Comparison of ENCODE assay signal across 12 cellular contexts in genomic region chr5:1803192-1803591, GRCh38. TPM values are rescaled to one million over a fixed set of nuclear protein-coding genes. Genes with fewer than 3 reads are reported as not detected.
DNase-seq lines count a peak whose midpoint lies in the region; ATAC-seq and TF ChIP-seq lines count a peak whose summit lies in the region.
"Had no signal": no experiment of that assay in that cellular context is flagged by ENCODE, and none has a peak within 500 bp of the region (broad histone marks: within the 10 kb centered on the region; RNA-seq: fewer than 3 reads in every experiment).

No MANE protein-coding gene starts in this region.

- H2AFZ ChIP-seq in Loucy (ENCODE audit: low read length), result no peak overlapping the region

- DNase-seq in activated naive CD4-positive, alpha-beta T cell treated with anti-CD3 and anti-CD28 coated beads, Interleukin-2, amount 10 ng/mL, durations not matched to agents 7 days and 5 days, result no peak
- DNase-seq in activated naive CD4-positive, alpha-beta T cell treated with Interleukin-2 at 50 U/mL for 16 hours, result no peak
- no peak for DNase-seq in stimulated activated effector memory CD8-positive, alpha-beta T cell treated with anti-CD3 and anti-CD28 coated beads, Interleukin-12 subunit alpha, Interleukin-12 subunit beta, amount 100 ng/mL, for 72 hours (ENCODE audit: low spot score in 2 of 2)
- no peak for DNase-seq in left lobe of liver (ENCODE audit: low spot score)
- DNase-seq: activated effector memory CD4-positive, alpha-beta T cell treated with anti-CD3 and anti-CD28 coated beads, Interleukin-2, amount 50 U/mL, for 16 hours; NCI-H1092 treated with DMSO at 0.1 percent for 48 hours; stimulated activated naive CD8-positive, alpha-beta T cell treated with anti-CD3 and anti-CD28 coated beads, Interleukin-15, amount 100 ng/mL, for 72 hours had no signal

- no peaks in the 10 kb centered on the region for H3K27me3 Mint-ChIP-seq in activated naive CD4-positive, alpha-beta T cell treated with anti-CD3 and anti-CD28 coated beads, Interleukin-2, amount 10 ng/mL, durations not matched to agents 7 days and 5 days
- H3K27me3 Mint-ChIP-seq in brain, result peaks cover 7% of the 10 kb centered on the region
- H3K27me3 Mint-ChIP-seq: stimulated activated naive CD8-positive, alpha-beta T cell treated with anti-CD3 and anti-CD28 coated beads, Interleukin-15, amount 100 ng/mL, for 72 hours had no signal

- H3K79me2 ChIP-seq in Loucy (ENCODE audit: insufficient read depth, low read length), result peaks cover 93% of the 10 kb centered on the region

- H4K20me1 ChIP-seq in Loucy (ENCODE audit: insufficient read depth, low read length, poor library complexity, severe bottlenecking), result peaks cover 29% of the 10 kb centered on the region

- no peak for ATAC-seq in stimulated activated effector memory CD8-positive, alpha-beta T cell treated with anti-CD3 and anti-CD28 coated beads, Interleukin-12 subunit alpha, Interleukin-12 subunit beta, amount 100 ng/mL, for 72 hours
- no peak for ATAC-seq in left lobe of liver
- ATAC-seq in HG02870 (IDR thresholded peaks at IDR 0.05; ENCODE audit: unreplicated experiment), result no peak
- no peak for ATAC-seq in HG02884 (IDR thresholded peaks at IDR 0.05; ENCODE audit: unreplicated experiment)
- ATAC-seq: HCT116; stimulated activated naive CD8-positive, alpha-beta T cell treated with anti-CD3 and anti-CD28 coated beads, Interleukin-15, amount 100 ng/mL, for 72 hours had no signal

- H3K9ac ChIP-seq in Loucy (ENCODE audit: low read depth, low read length, poor library complexity, severe bottlenecking), result peak overlapping the region; percentile 23

- H3K36me3 Mint-ChIP-seq in activated naive CD4-positive, alpha-beta T cell treated with anti-CD3 and anti-CD28 coated beads, Interleukin-2, amount 10 ng/mL, durations not matched to agents 7 days and 5 days, result peaks cover 49% of the 10 kb centered on the region
- H3K36me3 Mint-ChIP-seq in brain, result peaks cover 68% of the 10 kb centered on the region
- peaks cover 94% of the 10 kb centered on the region for H3K36me3 Mint-ChIP-seq in stimulated activated effector memory CD8-positive, alpha-beta T cell treated with anti-CD3 and anti-CD28 coated beads, Interleukin-12 subunit alpha, Interleukin-12 subunit beta, amount 100 ng/mL, for 72 hours

- H3K27ac Mint-ChIP-seq in activated naive CD4-positive, alpha-beta T cell treated with anti-CD3 and anti-CD28 coated beads, Interleukin-2, amount 10 ng/mL, durations not matched to agents 7 days and 5 days, result no peak overlapping the region
- H3K27ac Mint-ChIP-seq in brain, result peak overlapping the region; percentile 2 to 68 (median 4)
- H3K27ac Mint-ChIP-seq in stimulated activated effector memory CD8-positive, alpha-beta T cell treated with anti-CD3 and anti-CD28 coated beads, Interleukin-12 subunit alpha, Interleukin-12 subunit beta, amount 100 ng/mL, for 72 hours, result peak overlapping the region; percentile 95

- CTCF ChIA-PET in activated naive CD4-positive, alpha-beta T cell treated with anti-CD3 and anti-CD28 coated beads, Interleukin-2, amount 10 ng/mL, durations not matched to agents 7 days and 5 days (lab: Charles Lee), result interaction anchor here (1.1 to 1.7 kb wide), 2 partner anchors 10 to 40 kb away, joined by 3 to 5 read pairs; no protein-coding TSS in a partner anchor

- no peaks in the 10 kb centered on the region for H3K27me3 ChIP-seq in Loucy (ENCODE audit: insufficient read depth, low read length, poor library complexity, severe bottlenecking)

- H3K4me2 ChIP-seq in Loucy (ENCODE audit: low read depth, low read length, poor library complexity, severe bottlenecking), result peak overlapping the region; percentile 89

- peaks cover 47% of the 10 kb centered on the region for H3K36me3 ChIP-seq in Loucy (ENCODE audit: insufficient read depth, low read length)

- no peaks in the 10 kb centered on the region for H3K9me3 ChIP-seq in Loucy (ENCODE audit: insufficient read depth, low read depth, low read length)

- H3F3A ChIP-seq in Loucy (ENCODE audit: low read depth), result no peaks in the 10 kb centered on the region

- no peaks in the 10 kb centered on the region for H3K9me3 Mint-ChIP-seq in activated naive CD4-positive, alpha-beta T cell treated with anti-CD3 and anti-CD28 coated beads, Interleukin-2, amount 10 ng/mL, durations not matched to agents 7 days and 5 days
- peaks cover 0 to 16% (median 10%) of the 10 kb centered on the region in 5 experiments for H3K9me3 Mint-ChIP-seq in brain
- no peaks in the 10 kb centered on the region for H3K9me3 Mint-ChIP-seq in stimulated activated effector memory CD8-positive, alpha-beta T cell treated with anti-CD3 and anti-CD28 coated beads, Interleukin-12 subunit alpha, Interleukin-12 subunit beta, amount 100 ng/mL, for 72 hours
- H3K9me3 Mint-ChIP-seq: stimulated activated naive CD8-positive, alpha-beta T cell treated with anti-CD3 and anti-CD28 coated beads, Interleukin-15, amount 100 ng/mL, for 72 hours had no signal

- H3K4me3 ChIP-seq in Loucy (ENCODE audit: low read length, poor library complexity, severe bottlenecking), result peak overlapping the region; percentile 80

- H3K9me2 ChIP-seq in Loucy (replicated peaks; ENCODE audit: low read depth, low read length), result no peaks in the 10 kb centered on the region

- H3K4me3 Mint-ChIP-seq in activated naive CD4-positive, alpha-beta T cell treated with anti-CD3 and anti-CD28 coated beads, Interleukin-2, amount 10 ng/mL, durations not matched to agents 7 days and 5 days, result peak overlapping the region; percentile 50
- H3K4me3 Mint-ChIP-seq in brain, result peak overlapping the region; percentile 94 to 99 (median 98)
- peak overlapping the region; percentile 94 for H3K4me3 Mint-ChIP-seq in stimulated activated effector memory CD8-positive, alpha-beta T cell treated with anti-CD3 and anti-CD28 coated beads, Interleukin-12 subunit alpha, Interleukin-12 subunit beta, amount 100 ng/mL, for 72 hours

- peaks cover 26% of the 10 kb centered on the region for H3K4me1 ChIP-seq in Loucy (ENCODE audit: insufficient read depth, low read length, poor library complexity, severe bottlenecking)

- H3K4me1 Mint-ChIP-seq in activated naive CD4-positive, alpha-beta T cell treated with anti-CD3 and anti-CD28 coated beads, Interleukin-2, amount 10 ng/mL, durations not matched to agents 7 days and 5 days, result peaks cover 39% of the 10 kb centered on the region
- H3K4me1 Mint-ChIP-seq in brain, result peaks cover 55% of the 10 kb centered on the region
- H3K4me1 Mint-ChIP-seq in stimulated activated effector memory CD8-positive, alpha-beta T cell treated with anti-CD3 and anti-CD28 coated beads, Interleukin-12 subunit alpha, Interleukin-12 subunit beta, amount 100 ng/mL, for 72 hours, result peaks cover 61% of the 10 kb centered on the region

- TF ChIP-seq CTCF in Loucy (conservative IDR thresholded peaks at IDR 0.05; ENCODE audit: low read length) (no peak), brain (conservative IDR thresholded peaks at IDR 0.05) (no peak)

RNA-seq across cellular contexts. Expression of gene NDUFS6, which starts 2.0 kb away (rescaled TPM):
- 95.6 TPM for polyA plus RNA-seq in brain (ENCODE audit: insufficient read depth, low read depth, low replicate concordance)
- 27.0 TPM for total RNA-seq in left lobe of liver

RNA-seq across cellular contexts. Expression of gene MRPL36, which starts 3.6 kb away (rescaled TPM):
- polyA plus RNA-seq in brain (ENCODE audit: insufficient read depth, low read depth, low replicate concordance), result 59.0 TPM
- 31.1 TPM for total RNA-seq in left lobe of liver
